Comparison of ENCODE assay signal across 7 cellular contexts in the genomic region with DNA sequence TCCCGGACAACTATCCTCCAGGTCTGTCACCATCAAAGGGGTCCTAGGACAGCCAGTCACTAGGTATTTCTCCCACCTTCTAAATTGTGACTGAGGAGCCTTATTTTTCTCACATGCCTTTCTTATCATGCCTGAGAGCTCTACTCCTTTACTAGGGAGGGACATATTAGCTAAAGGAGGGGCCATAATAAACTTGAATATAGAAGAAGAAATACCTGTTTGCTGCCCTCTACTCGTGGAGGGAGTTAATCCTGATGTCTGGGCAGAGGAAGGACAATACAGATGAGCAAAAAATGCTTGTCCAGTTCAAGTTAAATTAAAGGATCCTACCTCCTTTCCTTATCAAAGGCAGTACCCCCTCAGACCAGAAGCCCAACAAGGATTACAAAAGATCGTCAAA.
DNase-seq lines count a peak whose midpoint lies in the region; ATAC-seq and TF ChIP-seq lines count a peak whose summit lies in the region.
"Not testable (repeated sequence)": the region's sequence is repeated elsewhere in the genome, so short reads cannot be mapped to it uniquely, and the experiment has no call there.

No MANE protein-coding gene starts in this region.

- not testable (repeated sequence) for H3K4me2 ChIP-seq in hepatocyte; trophoblast cell (ENCODE audit: low read length)

- peak overlapping the region; percentile 74 for H3K4me3 Mint-ChIP-seq in natural killer cell treated with Interleukin-12 subunit alpha and Interleukin-12 subunit beta and Interleukin-15 and Interleukin-18, amount 100 ng/mL, for 72 hours
- H3K4me3 Mint-ChIP-seq in type B pancreatic cell, result peak overlapping the region; percentile 32

- H3K36me3 Mint-ChIP-seq in natural killer cell treated with Interleukin-12 subunit alpha and Interleukin-12 subunit beta and Interleukin-15 and Interleukin-18, amount 100 ng/mL, for 72 hours, result peaks cover 31% of the 10 kb centered on the region
- H3K36me3 Mint-ChIP-seq in type B pancreatic cell, result peaks cover 14% of the 10 kb centered on the region

- not testable (repeated sequence) for H3K79me2 ChIP-seq in hepatocyte; trophoblast cell (ENCODE audit: control insufficient read depth, insufficient read depth, low read length, poor library complexity)

- H2BK120ac ChIP-seq in trophoblast cell (ENCODE audit: insufficient read depth, low read length, poor library complexity), result not testable (repeated sequence)

- H3K9ac ChIP-seq in trophoblast cell (ENCODE audit: low read length), result not testable (repeated sequence)

- H3K36me3 ChIP-seq in esophagus (ENCODE audit: control insufficient read depth in 2 of 2, insufficient read depth in 2 of 2, low read length in 1 of 2); hepatocyte (replicated peaks; ENCODE audit: insufficient read depth, low read depth); mucosa of descending colon (ENCODE audit: low read depth); trophoblast cell (ENCODE audit: control insufficient read depth in 1 of 2, insufficient read depth in 2 of 2, low read length in 2 of 2): not testable (repeated sequence)

- not testable (repeated sequence) for H2AFZ ChIP-seq in hepatocyte; trophoblast cell (ENCODE audit: insufficient read depth, low read length, poor library complexity)

- not testable (repeated sequence) for H3K9me3 ChIP-seq in esophagus (ENCODE audit: control insufficient read depth in 2 of 2, insufficient read depth in 1 of 2, low read depth in 1 of 2, low read length in 1 of 2); hepatocyte (ENCODE audit: low read depth); mucosa of descending colon; trophoblast cell (ENCODE audit: insufficient read depth, low read depth, low read length)

- not testable (repeated sequence) for TF ChIP-seq CTCF in hepatocyte (IDR thresholded peaks at IDR 0.05; ENCODE audit: poor library complexity); mucosa of descending colon (IDR thresholded peaks at IDR 0.05); type B pancreatic cell (conservative IDR thresholded peaks at IDR 0.05)

- peak; percentile 43 for DNase-seq in HT-29 (ENCODE audit: low spot score)
- not testable (repeated sequence) for DNase-seq in hepatocyte (ENCODE audit: low spot score); mucosa of descending colon; natural killer cell treated with Interleukin-12 subunit alpha and Interleukin-12 subunit beta and Interleukin-15 and Interleukin-18, amount 100 ng/mL, for 72 hours (ENCODE audit: low spot score); trophoblast cell; type B pancreatic cell (ENCODE audit: extremely low spot score, unreplicated experiment)

- H3K18ac ChIP-seq in trophoblast cell (ENCODE audit: low read length), result not testable (repeated sequence)

- not testable (repeated sequence) for H4K20me1 ChIP-seq in hepatocyte (ENCODE audit: insufficient read depth, poor library complexity, severe bottlenecking)

- H3K27me3 ChIP-seq in esophagus (ENCODE audit: control insufficient read depth in 1 of 2, insufficient read depth in 2 of 2, low read length in 2 of 2); hepatocyte; trophoblast cell (ENCODE audit: insufficient read depth, low read length): not testable (repeated sequence)

- not testable (repeated sequence) for H2BK12ac ChIP-seq in trophoblast cell (ENCODE audit: low read length)

- H4K8ac ChIP-seq in trophoblast cell (ENCODE audit: low read depth, low read length), result not testable (repeated sequence)

- intact Hi-C loops in mucosa of descending colon (cut with DNase I, micrococcal nuclease), result not testable (repeated sequence)

- H3K9me3 Mint-ChIP-seq in natural killer cell treated with Interleukin-12 subunit alpha and Interleukin-12 subunit beta and Interleukin-15 and Interleukin-18, amount 100 ng/mL, for 72 hours, result peaks cover 18% of the 10 kb centered on the region
- not testable (repeated sequence) for H3K9me3 Mint-ChIP-seq in type B pancreatic cell

- H3K4me1 ChIP-seq in esophagus (ENCODE audit: control insufficient read depth in 2 of 2, insufficient read depth in 2 of 2, low read length in 1 of 2); hepatocyte (ENCODE audit: insufficient read depth); mucosa of descending colon (ENCODE audit: low read depth); trophoblast cell (ENCODE audit: control insufficient read depth in 1 of 2, insufficient read depth in 2 of 2, low read length in 2 of 2): not testable (repeated sequence)

- H3K27ac ChIP-seq in esophagus (ENCODE audit: low read depth in 2 of 2, low read length in 1 of 2) (peak overlapping the region; percentile 40 to 50), hepatocyte (peak overlapping the region; percentile 71)
- not testable (repeated sequence) for H3K27ac ChIP-seq in trophoblast cell (ENCODE audit: low read depth, low read length)

- ATAC-seq in mucosa of descending colon, result peak; percentile 70
- not testable (repeated sequence) for ATAC-seq in natural killer cell treated with Interleukin-12 subunit alpha and Interleukin-12 subunit beta and Interleukin-15 and Interleukin-18, amount 100 ng/mL, for 72 hours

- H4K12ac ChIP-seq in trophoblast cell (ENCODE audit: low read depth, low read length), result not testable (repeated sequence)

- H2BK5ac ChIP-seq in trophoblast cell (ENCODE audit: low read depth, low read length, poor library complexity), result peak overlapping the region; percentile 34

- not testable (repeated sequence) for H3K14ac ChIP-seq in trophoblast cell (ENCODE audit: low read length)

- 65 to 70% methylated on average over 3 of the region's 3 CpGs for WGBS in esophagus, 2 donors
- WGBS in hepatocyte (ENCODE audit: low lambda C conversion rate, missing lambda C conversion rate), result 71% methylated on average over 3 of the region's 3 CpGs
- WGBS in trophoblast cell (ENCODE audit: extremely low coverage, insufficient coverage, insufficient read length), result no CpG with 5 or more reads among the region's 3 CpGs

- H3K27ac Mint-ChIP-seq in natural killer cell treated with Interleukin-12 subunit alpha and Interleukin-12 subunit beta and Interleukin-15 and Interleukin-18, amount 100 ng/mL, for 72 hours, result peak overlapping the region; percentile 97 to 99
- peak overlapping the region; percentile 91 for H3K27ac Mint-ChIP-seq in type B pancreatic cell

- not testable (repeated sequence) for H3K23ac ChIP-seq in trophoblast cell (ENCODE audit: low read length)

- not testable (repeated sequence) for H3K79me1 ChIP-seq in trophoblast cell (ENCODE audit: low read length)

- H3K4ac ChIP-seq in trophoblast cell (ENCODE audit: low read depth, low read length), result not testable (repeated sequence)

- not testable (repeated sequence) for H2AK5ac ChIP-seq in trophoblast cell (ENCODE audit: low read length)

- not testable (repeated sequence) for H3K27me3 Mint-ChIP-seq in natural killer cell treated with Interleukin-12 subunit alpha and Interleukin-12 subunit beta and Interleukin-15 and Interleukin-18, amount 100 ng/mL, for 72 hours; type B pancreatic cell

- peak overlapping the region; percentile 38 for H4K91ac ChIP-seq in trophoblast cell (ENCODE audit: low read depth, low read length)

- H3K4me1 Mint-ChIP-seq in natural killer cell treated with Interleukin-12 subunit alpha and Interleukin-12 subunit beta and Interleukin-15 and Interleukin-18, amount 100 ng/mL, for 72 hours (ENCODE audit: low read depth in 2 of 2), result peaks cover 33 to 39% of the 10 kb centered on the region in 2 donors
- not testable (repeated sequence) for H3K4me1 Mint-ChIP-seq in type B pancreatic cell (ENCODE audit: unreplicated experiment)

- H3K9me2 ChIP-seq in hepatocyte (replicated peaks; ENCODE audit: insufficient read depth), result not testable (repeated sequence)

- not testable (repeated sequence) for H3K4me3 ChIP-seq in esophagus (ENCODE audit: low read depth in 1 of 2, low read length in 2 of 2); hepatocyte; mucosa of descending colon; trophoblast cell (ENCODE audit: low read depth, low read length)
